23 cellular contexts compared by ENCODE assay signal in the genomic region with DNA sequence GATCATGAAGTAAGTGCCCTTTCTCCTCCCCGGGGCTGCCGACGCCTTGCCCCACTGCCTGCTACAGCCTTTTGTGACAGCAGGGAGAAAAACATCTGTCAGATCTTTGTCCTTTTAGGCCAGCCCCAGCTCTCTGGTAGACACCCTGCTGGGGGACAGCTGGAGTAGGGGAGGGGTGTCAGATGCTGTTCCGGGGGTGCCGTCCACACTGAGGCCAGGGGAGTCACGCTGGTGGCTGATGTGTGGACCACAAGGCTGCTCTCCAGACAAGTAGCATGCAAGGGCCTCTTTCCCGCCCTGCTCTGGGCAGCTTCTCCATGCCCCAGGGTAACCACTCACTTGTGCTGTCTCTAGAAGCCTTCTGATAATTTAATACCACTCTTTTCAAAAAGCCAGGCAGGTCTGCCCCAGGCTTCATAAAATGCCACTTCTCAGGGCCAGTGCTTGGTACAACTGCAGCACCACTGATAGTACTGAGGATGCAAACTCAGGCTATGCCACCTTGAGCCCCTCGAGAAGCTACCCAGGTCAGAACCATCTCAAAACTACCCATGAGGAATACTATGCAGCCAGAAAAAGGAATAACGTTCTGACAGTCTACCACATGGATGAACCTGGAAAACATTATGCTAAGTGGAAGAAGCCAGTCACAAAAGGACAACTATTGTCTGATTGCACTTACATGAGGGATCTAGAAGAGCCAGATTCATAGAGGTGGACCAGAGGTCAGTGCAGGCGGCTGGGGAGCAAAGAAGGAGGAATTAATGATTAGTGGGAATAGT.
"Had no signal": no experiment of that assay in that cellular context is flagged by ENCODE, and none has a peak within 500 bp of the region (broad histone marks: within the 10 kb centered on the region; RNA-seq: fewer than 3 reads in every experiment).

No MANE protein-coding gene starts in this region.

- H3K4me1 Mint-ChIP-seq: neural crest cell had no signal

- H3K9me3 Mint-ChIP-seq: activated CD8-positive, alpha-beta T cell treated with anti-CD3 and anti-CD28 coated beads for 36 hours; activated T-cell treated with anti-CD3 and anti-CD28 coated beads, Interleukin-2, amount 50 U/mL, for 72 hours; neural crest cell; type B pancreatic cell had no signal

- H3K27ac Mint-ChIP-seq: activated CD8-positive, alpha-beta T cell treated with anti-CD3 and anti-CD28 coated beads for 36 hours; activated naive CD8-positive, alpha-beta T cell; activated T-cell treated with anti-CD3 and anti-CD28 coated beads, Interleukin-2, amount 50 U/mL, for 72 hours; type B pancreatic cell had no signal

- H3K27me3 Mint-ChIP-seq: activated CD8-positive, alpha-beta T cell treated with anti-CD3 and anti-CD28 coated beads for 36 hours; activated naive CD8-positive, alpha-beta T cell had no signal

- H3K4me3 Mint-ChIP-seq: activated CD8-positive, alpha-beta T cell treated with anti-CD3 and anti-CD28 coated beads for 36 hours; activated naive CD8-positive, alpha-beta T cell; activated T-cell treated with anti-CD3 and anti-CD28 coated beads, Interleukin-2, amount 50 U/mL, for 72 hours; brain; neural crest cell; type B pancreatic cell had no signal

- H3K36me3 Mint-ChIP-seq: activated naive CD8-positive, alpha-beta T cell; brain had no signal

- DNase-seq: activated CD4-positive, alpha-beta T cell treated with anti-CD3 and anti-CD28 coated beads, Interleukin-2, amount 50 U/mL, for 1 hour; activated CD4-positive, CD25-positive, alpha-beta regulatory T cell treated with anti-CD3 and anti-CD28 coated beads, Interleukin-2, amount 50 U/mL, for 72 hours; activated naive CD4-positive, alpha-beta T cell; activated T-cell treated with anti-CD3 and anti-CD28 coated beads, Interleukin-2, amount 50 U/mL, for 72 hours; aorta; cerebellar nuclear complex; colonic mucosa; effector CD8-positive, alpha-beta T cell; esophagus squamous epithelium; foreskin melanocyte; heart right ventricle; left ventricle myocardium inferior; occipital lobe; stimulated activated naive CD4-positive, alpha-beta T cell treated with Interleukin-2 at 50 U/mL for 16 hours; substantia nigra; T-helper 1 cell; uterus; WERI-Rb-1 had no signal

- ATAC-seq: activated CD8-positive, alpha-beta T cell treated with anti-CD3 and anti-CD28 coated beads for 36 hours; activated T-cell treated with anti-CD3 and anti-CD28 coated beads, Interleukin-2, amount 50 U/mL, for 72 hours; heart right ventricle had no signal
